In the genomic region with DNA sequence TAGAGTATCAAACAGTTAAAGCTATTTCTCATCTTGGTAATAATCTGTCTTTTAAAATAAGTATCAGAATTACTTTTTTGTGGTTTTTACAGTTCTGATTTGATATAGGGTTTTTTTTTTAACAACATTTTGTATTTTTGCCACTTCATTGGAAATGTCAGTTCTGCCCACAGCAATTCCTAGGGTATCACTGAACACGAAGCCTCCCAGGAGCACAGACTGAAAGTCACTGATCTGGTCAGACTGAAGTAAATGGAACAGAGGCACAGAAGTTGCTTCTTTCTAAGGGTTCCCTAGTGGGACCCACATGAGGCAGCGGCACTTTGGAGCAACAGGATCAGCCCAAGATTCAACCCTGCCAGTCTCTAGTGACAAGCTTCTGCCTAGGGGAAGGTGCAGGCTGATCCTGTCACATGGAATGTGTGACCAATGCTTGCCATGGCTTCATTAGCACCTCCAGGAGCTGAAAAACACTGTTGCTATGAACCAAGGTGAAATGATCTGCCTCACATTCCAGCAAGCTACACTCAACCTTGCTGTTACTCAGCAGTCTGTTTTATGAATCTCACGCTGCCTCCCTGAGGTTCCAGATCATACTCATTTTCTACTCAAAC, we compare ENCODE assay signal across 2 cellular contexts.
TF ChIP-seq lines count a peak whose summit lies in the region.

No MANE protein-coding gene starts in this region.

TF ChIP-seq in GM23338, 12 proteins besides CTCF, POLR2A, EP300 and RAD21 (continues in another document):
- TF ChIP-seq ZNF462 (CRISPR knock-in tag; IDR thresholded peaks at IDR 0.05) (no peak), NANOG (IDR thresholded peaks at IDR 0.05; ENCODE audit: borderline replicate concordance) (no peak), ZNF114 (CRISPR knock-in tag; IDR thresholded peaks at IDR 0.05) (no peak), CREB1 (CRISPR knock-in tag; IDR thresholded peaks at IDR 0.05; ENCODE audit: low read depth) (no peak), ZNF331 (CRISPR knock-in tag; IDR thresholded peaks at IDR 0.05; ENCODE audit: low read depth) (no peak), POLR2AphosphoS5 (IDR thresholded peaks at IDR 0.05; ENCODE audit: low read depth) (no peak), EZH2 (IDR thresholded peaks at IDR 0.05; ENCODE audit: low read depth, unreplicated experiment) (no peak)
- TF ChIP-seq, protein P1, sequence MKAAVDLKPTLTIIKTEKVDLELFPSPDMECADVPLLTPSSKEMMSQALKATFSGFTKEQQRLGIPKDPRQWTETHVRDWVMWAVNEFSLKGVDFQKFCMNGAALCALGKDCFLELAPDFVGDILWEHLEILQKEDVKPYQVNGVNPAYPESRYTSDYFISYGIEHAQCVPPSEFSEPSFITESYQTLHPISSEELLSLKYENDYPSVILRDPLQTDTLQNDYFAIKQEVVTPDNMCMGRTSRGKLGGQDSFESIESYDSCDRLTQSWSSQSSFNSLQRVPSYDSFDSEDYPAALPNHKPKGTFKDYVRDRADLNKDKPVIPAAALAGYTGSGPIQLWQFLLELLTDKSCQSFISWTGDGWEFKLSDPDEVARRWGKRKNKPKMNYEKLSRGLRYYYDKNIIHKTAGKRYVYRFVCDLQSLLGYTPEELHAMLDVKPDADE (IDR thresholded peaks at IDR 0.05): no peak
- TF ChIP-seq, protein P2, sequence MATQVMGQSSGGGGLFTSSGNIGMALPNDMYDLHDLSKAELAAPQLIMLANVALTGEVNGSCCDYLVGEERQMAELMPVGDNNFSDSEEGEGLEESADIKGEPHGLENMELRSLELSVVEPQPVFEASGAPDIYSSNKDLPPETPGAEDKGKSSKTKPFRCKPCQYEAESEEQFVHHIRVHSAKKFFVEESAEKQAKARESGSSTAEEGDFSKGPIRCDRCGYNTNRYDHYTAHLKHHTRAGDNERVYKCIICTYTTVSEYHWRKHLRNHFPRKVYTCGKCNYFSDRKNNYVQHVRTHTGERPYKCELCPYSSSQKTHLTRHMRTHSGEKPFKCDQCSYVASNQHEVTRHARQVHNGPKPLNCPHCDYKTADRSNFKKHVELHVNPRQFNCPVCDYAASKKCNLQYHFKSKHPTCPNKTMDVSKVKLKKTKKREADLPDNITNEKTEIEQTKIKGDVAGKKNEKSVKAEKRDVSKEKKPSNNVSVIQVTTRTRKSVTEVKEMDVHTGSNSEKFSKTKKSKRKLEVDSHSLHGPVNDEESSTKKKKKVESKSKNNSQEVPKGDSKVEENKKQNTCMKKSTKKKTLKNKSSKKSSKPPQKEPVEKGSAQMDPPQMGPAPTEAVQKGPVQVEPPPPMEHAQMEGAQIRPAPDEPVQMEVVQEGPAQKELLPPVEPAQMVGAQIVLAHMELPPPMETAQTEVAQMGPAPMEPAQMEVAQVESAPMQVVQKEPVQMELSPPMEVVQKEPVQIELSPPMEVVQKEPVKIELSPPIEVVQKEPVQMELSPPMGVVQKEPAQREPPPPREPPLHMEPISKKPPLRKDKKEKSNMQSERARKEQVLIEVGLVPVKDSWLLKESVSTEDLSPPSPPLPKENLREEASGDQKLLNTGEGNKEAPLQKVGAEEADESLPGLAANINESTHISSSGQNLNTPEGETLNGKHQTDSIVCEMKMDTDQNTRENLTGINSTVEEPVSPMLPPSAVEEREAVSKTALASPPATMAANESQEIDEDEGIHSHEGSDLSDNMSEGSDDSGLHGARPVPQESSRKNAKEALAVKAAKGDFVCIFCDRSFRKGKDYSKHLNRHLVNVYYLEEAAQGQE (IDR thresholded peaks at IDR 0.05; ENCODE audit: unreplicated experiment): no peak

TF ChIP-seq in WTC11, 78 proteins besides CTCF, POLR2A, EP300 and RAD21 (continued from another document):
- TF ChIP-seq ZNF425 (CRISPR knock-in tag; conservative IDR thresholded peaks at IDR 0.05) (no peak), MXD4 (CRISPR knock-in tag; IDR thresholded peaks at IDR 0.05; ENCODE audit: borderline replicate concordance) (no peak), GRHL2 (CRISPR knock-in tag; IDR thresholded peaks at IDR 0.05; ENCODE audit: insufficient replicate concordance, severe bottlenecking) (no peak), ZNF138 (CRISPR knock-in tag; conservative IDR thresholded peaks at IDR 0.05) (no peak), NFYB (CRISPR knock-in tag; conservative IDR thresholded peaks at IDR 0.05; ENCODE audit: low read depth) (no peak)
- TF ChIP-seq, protein P3, sequence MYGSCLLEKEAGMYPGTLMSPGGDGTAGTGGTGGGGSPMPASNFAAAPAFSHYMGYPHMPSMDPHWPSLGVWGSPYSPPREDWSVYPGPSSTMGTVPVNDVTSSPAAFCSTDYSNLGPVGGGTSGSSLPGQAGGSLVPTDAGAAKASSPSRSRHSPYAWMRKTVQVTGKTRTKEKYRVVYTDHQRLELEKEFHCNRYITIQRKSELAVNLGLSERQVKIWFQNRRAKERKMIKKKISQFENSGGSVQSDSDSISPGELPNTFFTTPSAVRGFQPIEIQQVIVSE (CRISPR knock-in tag; IDR thresholded peaks at IDR 0.05; ENCODE audit: borderline replicate concordance): no peak
- TF ChIP-seq, protein P4, sequence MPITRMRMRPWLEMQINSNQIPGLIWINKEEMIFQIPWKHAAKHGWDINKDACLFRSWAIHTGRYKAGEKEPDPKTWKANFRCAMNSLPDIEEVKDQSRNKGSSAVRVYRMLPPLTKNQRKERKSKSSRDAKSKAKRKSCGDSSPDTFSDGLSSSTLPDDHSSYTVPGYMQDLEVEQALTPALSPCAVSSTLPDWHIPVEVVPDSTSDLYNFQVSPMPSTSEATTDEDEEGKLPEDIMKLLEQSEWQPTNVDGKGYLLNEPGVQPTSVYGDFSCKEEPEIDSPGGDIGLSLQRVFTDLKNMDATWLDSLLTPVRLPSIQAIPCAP (CRISPR knock-in tag; IDR thresholded peaks at IDR 0.05): no peak
- TF ChIP-seq, protein P5, sequence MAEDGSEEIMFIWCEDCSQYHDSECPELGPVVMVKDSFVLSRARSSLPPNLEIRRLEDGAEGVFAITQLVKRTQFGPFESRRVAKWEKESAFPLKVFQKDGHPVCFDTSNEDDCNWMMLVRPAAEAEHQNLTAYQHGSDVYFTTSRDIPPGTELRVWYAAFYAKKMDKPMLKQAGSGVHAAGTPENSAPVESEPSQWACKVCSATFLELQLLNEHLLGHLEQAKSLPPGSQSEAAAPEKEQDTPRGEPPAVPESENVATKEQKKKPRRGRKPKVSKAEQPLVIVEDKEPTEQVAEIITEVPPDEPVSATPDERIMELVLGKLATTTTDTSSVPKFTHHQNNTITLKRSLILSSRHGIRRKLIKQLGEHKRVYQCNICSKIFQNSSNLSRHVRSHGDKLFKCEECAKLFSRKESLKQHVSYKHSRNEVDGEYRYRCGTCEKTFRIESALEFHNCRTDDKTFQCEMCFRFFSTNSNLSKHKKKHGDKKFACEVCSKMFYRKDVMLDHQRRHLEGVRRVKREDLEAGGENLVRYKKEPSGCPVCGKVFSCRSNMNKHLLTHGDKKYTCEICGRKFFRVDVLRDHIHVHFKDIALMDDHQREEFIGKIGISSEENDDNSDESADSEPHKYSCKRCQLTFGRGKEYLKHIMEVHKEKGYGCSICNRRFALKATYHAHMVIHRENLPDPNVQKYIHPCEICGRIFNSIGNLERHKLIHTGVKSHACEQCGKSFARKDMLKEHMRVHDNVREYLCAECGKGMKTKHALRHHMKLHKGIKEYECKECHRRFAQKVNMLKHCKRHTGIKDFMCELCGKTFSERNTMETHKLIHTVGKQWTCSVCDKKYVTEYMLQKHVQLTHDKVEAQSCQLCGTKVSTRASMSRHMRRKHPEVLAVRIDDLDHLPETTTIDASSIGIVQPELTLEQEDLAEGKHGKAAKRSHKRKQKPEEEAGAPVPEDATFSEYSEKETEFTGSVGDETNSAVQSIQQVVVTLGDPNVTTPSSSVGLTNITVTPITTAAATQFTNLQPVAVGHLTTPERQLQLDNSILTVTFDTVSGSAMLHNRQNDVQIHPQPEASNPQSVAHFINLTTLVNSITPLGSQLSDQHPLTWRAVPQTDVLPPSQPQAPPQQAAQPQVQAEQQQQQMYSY (CRISPR knock-in tag; IDR thresholded peaks at IDR 0.05): no peak
